ENCODE assay signal across 9 cellular contexts in the genomic region with DNA sequence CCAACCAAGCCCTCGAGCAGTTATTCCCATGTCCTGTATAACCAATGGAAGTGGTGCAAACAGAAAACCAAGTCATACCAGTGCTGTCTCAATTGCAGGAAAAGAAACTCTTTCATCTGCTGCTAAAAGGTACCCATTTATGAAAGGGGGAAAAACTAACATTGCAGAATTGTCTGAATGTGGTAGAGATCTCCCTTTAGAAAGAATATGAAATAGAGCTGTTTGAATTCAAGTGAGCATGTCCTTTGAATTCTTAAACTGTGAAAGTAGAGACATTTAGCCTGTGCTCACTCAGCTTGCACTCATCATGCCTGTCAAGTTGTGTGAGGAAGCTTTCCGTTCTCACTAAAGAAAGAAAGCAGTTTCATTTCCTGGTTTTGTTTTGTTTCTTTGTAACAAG.
DNase-seq lines count a peak whose midpoint lies in the region; ATAC-seq, FAIRE-seq and TF ChIP-seq lines count a peak whose summit lies in the region.
"Had no signal": no experiment of that assay in that cellular context is flagged by ENCODE, and none has a peak within 500 bp of the region (broad histone marks: within the 10 kb centered on the region; RNA-seq: fewer than 3 reads in every experiment).

No MANE protein-coding gene starts in this region.

- peak; percentile 72 for ATAC-seq in GM19463 (IDR thresholded peaks at IDR 0.05; ENCODE audit: unreplicated experiment)
- peak; percentile 80 for ATAC-seq in HG03280 (IDR thresholded peaks at IDR 0.05; ENCODE audit: unreplicated experiment)

- peaks cover 8% of the 10 kb centered on the region for H3K4me1 ChIP-seq in BE2C

- in situ Hi-C loops in GM13976 (cut with MboI; ENCODE audit: low sequenced_read_pairs, unreplicated experiment) = no loop called here

- peak; percentile 18 for FAIRE-seq in endometrium (lab: Jason Lieb, UNC)

- no peak overlapping the region for H3K4me3 ChIP-seq in BE2C (ENCODE audit: low read depth, low read length)

- no peaks in the 10 kb centered on the region for H3K27me3 ChIP-seq in BE2C

- H3K9me3 ChIP-seq in BE2C = no peaks in the 10 kb centered on the region

- TF ChIP-seq CTCF in GM13976 (IDR thresholded peaks at IDR 0.05; ENCODE audit: borderline replicate concordance, control extremely low read depth, extremely low read depth, insufficient read depth, missing control alignments) = no peak
- no peak for TF ChIP-seq CTCF in BE2C (IDR thresholded peaks at IDR 0.05; ENCODE audit: low read depth, low read length)

- DNase-seq in GM13976 (ENCODE audit: low spot score) (peak; percentile 37), erythroblast (lab: John Stamatoyannopoulos, UW) (no peak), cerebellar nuclear complex (lab: John Stamatoyannopoulos, UW) (no peak), SK-N-DZ (ENCODE audit: low spot score) (no peak), BE2C (no peak)
- DNase-seq: NCI-H1105 had no signal

- TF ChIP-seq POLR2A in erythroblast (IDR thresholded peaks at IDR 0.05; ENCODE audit: low read length) = no peak

- peaks cover 21% of the 10 kb centered on the region for H3K36me3 ChIP-seq in BE2C
